ENCODE assay signal across 38 cellular contexts in the genomic region with DNA sequence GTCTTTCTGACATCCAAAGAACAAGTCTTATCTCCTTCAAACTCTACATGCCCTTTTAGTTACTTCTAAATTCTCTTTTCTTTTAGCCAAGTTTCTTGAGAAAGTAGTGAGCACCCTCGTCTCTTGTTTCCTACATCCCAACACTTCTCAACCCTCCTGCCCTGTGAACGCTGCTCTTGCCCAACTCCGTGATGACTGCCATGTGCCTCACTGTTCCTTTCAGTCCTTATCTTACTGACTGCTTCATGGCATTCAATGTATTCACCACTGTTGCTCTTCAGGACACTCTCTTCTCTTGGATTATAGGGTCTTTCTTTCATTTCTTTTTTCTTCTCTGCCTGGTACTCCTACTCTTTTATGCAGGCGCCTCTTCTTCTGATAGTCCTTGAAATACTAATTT. TPM values are rescaled to one million over a fixed set of nuclear protein-coding genes. Genes with fewer than 3 reads are reported as not detected.
"Had no signal": no experiment of that assay in that cellular context is flagged by ENCODE, and none has a peak within 500 bp of the region (broad histone marks: within the 10 kb centered on the region; RNA-seq: fewer than 3 reads in every experiment).

No MANE protein-coding gene starts in this region.

- H3K36me3 ChIP-seq: MG63 had no signal

- H3K4me3 ChIP-seq: MG63 had no signal

- DNase-seq: Karpas-422, Kasumi-1, MG63, MM.1S, MV-4-11, NCI-H1048, NCI-H1092, NCI-H1092 treated with DMSO at 0.1 percent for 48 hours, NCI-H1105, NCI-H1105 treated with DMSO at 0.1 percent for 48 hours, NCI-H1417, NCI-H1417 treated with DMSO at 0.1 percent for 48 hours, NCI-H1436, NCI-H1436 treated with DMSO at 0.1 percent for 48 hours, NCI-H146, NCI-H1694, NCI-H1694 treated with DMSO at 0.1 percent for 48 hours, NCI-H187, NCI-H187 treated with DMSO at 0.1 percent for 48 hours, NCI-H1930, NCI-H2029, NCI-H2029 treated with DMSO at 0.1 percent for 48 hours, NCI-H2081, NCI-H2081 treated with DMSO at 0.1 percent for 48 hours, NCI-H2107, NCI-H2171, NCI-H2171 treated with DMSO at 0.1 percent for 48 hours, NCI-H2227 treated with DMSO at 0.1 percent for 48 hours, NCI-H226, NCI-H345, NCI-H446, NCI-H446 treated with DMSO at 0.1 percent for 48 hours, NCI-H510A, NCI-H510A treated with DMSO at 0.1 percent for 48 hours had no signal

- H3K27me3 ChIP-seq: MG63 had no signal

RNA-seq across cellular contexts. Expression of gene C9, which starts 14.8 kb away (rescaled TPM):
- total RNA-seq: LHCN-M2, M059J, MCF 10A, NCI-H460 had no signal
